Comparison of ENCODE assay signal across 19 cellular contexts in the genomic region with DNA sequence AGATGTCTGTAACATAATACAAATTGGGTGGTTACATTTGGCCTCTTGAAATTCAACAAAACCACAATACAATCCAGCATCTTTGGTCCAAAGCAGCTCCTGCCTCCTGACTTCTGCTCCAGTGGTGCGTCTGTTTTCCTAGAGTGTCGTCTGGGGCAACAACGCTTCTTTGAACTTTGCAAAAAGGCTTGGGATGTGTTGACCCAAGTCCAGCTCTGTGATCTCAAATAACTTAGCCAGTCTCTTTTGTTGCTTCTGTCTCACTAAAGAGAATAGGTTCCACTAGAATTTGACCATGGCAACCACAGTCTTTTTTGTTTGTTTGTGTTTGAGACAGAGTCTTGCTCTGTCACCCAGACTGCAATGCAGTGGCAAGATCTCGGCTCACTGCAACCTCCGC.
DNase-seq lines count a peak whose midpoint lies in the region; ATAC-seq, FAIRE-seq and TF ChIP-seq lines count a peak whose summit lies in the region.
"Had no signal": no experiment of that assay in that cellular context is flagged by ENCODE, and none has a peak within 500 bp of the region (broad histone marks: within the 10 kb centered on the region; RNA-seq: fewer than 3 reads in every experiment).

No MANE protein-coding gene starts in this region.

- TF ChIP-seq CTCF in H1 (IDR thresholded peaks at IDR 0.05; ENCODE audit: control extremely low read depth in 1 of 3, insufficient read depth in 1 of 3, low read depth in 1 of 3, low read length in 3 of 3) (no peak), neural progenitor cell (IDR thresholded peaks at IDR 0.05) (no peak)

- H3K4me2 ChIP-seq in H1 (ENCODE audit: insufficient read depth in 1 of 2, low read depth in 2 of 2, low read length in 2 of 2) = no peak overlapping the region
- no peak overlapping the region for H3K4me2 ChIP-seq in neural progenitor cell

- H2BK5ac ChIP-seq in H1 (ENCODE audit: low read depth, low read length) = no peak overlapping the region; the same call in 1 of the 2 replicates

- H3K9me3 ChIP-seq in H1 (ENCODE audit: insufficient read depth in 2 of 2, low read depth in 1 of 2, low read length in 1 of 2) (no peaks in the 10 kb centered on the region), neural progenitor cell (ENCODE audit: low read depth) (no peaks in the 10 kb centered on the region)
- H3K9me3 ChIP-seq: BE2C, HAP-1 had no signal

- no peak for TF ChIP-seq RAD21 in H1 (IDR thresholded peaks at IDR 0.05 in 1 of 2, conservative IDR thresholded peaks at IDR 0.05 in 1 of 2; ENCODE audit: low read depth in 2 of 2, low read length in 2 of 2)

- no peak for TF ChIP-seq EP300 in H1 (IDR thresholded peaks at IDR 0.05; ENCODE audit: borderline replicate concordance in 1 of 2, low read depth in 2 of 2, low read length in 2 of 2)

- TF ChIP-seq POLR2A in H1 (IDR thresholded peaks at IDR 0.05; ENCODE audit: control extremely low read depth in 1 of 2, low read depth in 2 of 2, low read length in 2 of 2) = no peak

- POLR2A ChIA-PET in H1 (lab: Charles Lee; ENCODE audit: partially characterized antibody) = no interaction called here

- H4K91ac ChIP-seq in H1 (replicated peaks; ENCODE audit: insufficient read length, low read length) = peak overlapping the region; percentile 4

- peaks cover 10% of the 10 kb centered on the region for H3F3A ChIP-seq in neural progenitor cell (ENCODE audit: low read depth)

- H2AFZ ChIP-seq in H1 (ENCODE audit: low read length) (no peak overlapping the region), neural progenitor cell (replicated peaks) (no peak overlapping the region)

- H3K56ac ChIP-seq in H1 (replicated peaks; ENCODE audit: insufficient read length, low read depth, low read length) = no peak overlapping the region

- no peak overlapping the region for H4K5ac ChIP-seq in H1 (ENCODE audit: insufficient read length, low read depth, low read length)

- H3K27ac ChIP-seq in H1 (ENCODE audit: low read depth, low read length) (0 out of 2 replicates have a peak overlapping the region, but pooled peaks have one; percentile 52), neural progenitor cell (no peak overlapping the region)
- H3K27ac ChIP-seq: C4-2B had no signal

- no peak for ATAC-seq in stimulated activated naive CD8-positive, alpha-beta T cell treated with anti-CD3 and anti-CD28 coated beads, Interleukin-15, amount 100 ng/mL, for 72 hours
- ATAC-seq: GM12878, K562 had no signal

- H3K14ac ChIP-seq in H1 (ENCODE audit: insufficient read length) = no peak overlapping the region

- 0 out of 2 replicates have a peak overlapping the region, but pooled peaks have one; percentile 42 for H2AK5ac ChIP-seq in H1 (ENCODE audit: low read depth, low read length)

- no peak overlapping the region for H3K18ac ChIP-seq in H1 (ENCODE audit: extremely low read depth, low read length)

- no peak overlapping the region; the same call in 1 of the 2 replicates for H2BK12ac ChIP-seq in H1 (ENCODE audit: low read depth, low read length)

- H3K36me3 Mint-ChIP-seq in neural progenitor cell = peaks cover 8% of the 10 kb centered on the region

- H4K20me1 ChIP-seq in H1 (replicated peaks in 1 of 2; ENCODE audit: control insufficient read depth in 1 of 2, insufficient read depth in 2 of 2, low read length in 2 of 2) = no peaks in the 10 kb centered on the region
- no peaks in the 10 kb centered on the region for H4K20me1 ChIP-seq in neural progenitor cell (ENCODE audit: low read depth)

- H3K4me3 Mint-ChIP-seq in neural progenitor cell = no peak overlapping the region
- no peak overlapping the region for H3K4me3 Mint-ChIP-seq in stimulated activated naive CD8-positive, alpha-beta T cell treated with anti-CD3 and anti-CD28 coated beads, Interleukin-15, amount 100 ng/mL, for 72 hours
- H3K4me3 Mint-ChIP-seq: CD4-positive, alpha-beta memory T cell had no signal

- no peak overlapping the region for H3K4me3 ChIP-seq in H1 (ENCODE audit: extremely low read depth in 1 of 4, insufficient read depth in 2 of 4, low read depth in 3 of 4, low read length in 4 of 4)
- no peak overlapping the region for H3K4me3 ChIP-seq in neural progenitor cell
- H3K4me3 ChIP-seq: GM12878, HAP-1, K562 had no signal

- H3K79me2 ChIP-seq in H1 (ENCODE audit: control insufficient read depth in 1 of 2, insufficient read depth in 2 of 2, low read length in 2 of 2) = no peaks in the 10 kb centered on the region
- H3K79me2 ChIP-seq in neural progenitor cell (ENCODE audit: low read depth) = no peaks in the 10 kb centered on the region

- H3K4me1 ChIP-seq in H1 (replicated peaks in 1 of 4; ENCODE audit: control insufficient read depth in 3 of 4, insufficient read depth in 4 of 4, low read length in 3 of 4) = peaks cover 0 to under 1% (median 0%) of the 10 kb centered on the region in 4 experiments; a peak in 2 of 7 replicates
- H3K4me1 ChIP-seq in neural progenitor cell = peaks cover under 1% of the 10 kb centered on the region
- H3K4me1 ChIP-seq: BE2C, HAP-1 had no signal

- DNase-seq in NCI-H2196 (lab: John Stamatoyannopoulos, UW; ENCODE audit: unreplicated experiment) (peak; percentile 16), NCI-H2196 treated with DMSO at 0.1 percent for 48 hours (lab: John Stamatoyannopoulos, UW; ENCODE audit: unreplicated experiment) (no peak), M059J (ENCODE audit: low read depth) (peak; percentile 11), H1 (ENCODE audit: low read depth in 1 of 2, low spot score in 2 of 2) (no peak), neural progenitor cell (ENCODE audit: low spot score) (no peak)
- no peak for DNase-seq in stimulated activated naive CD4-positive, alpha-beta T cell (lab: John Stamatoyannopoulos, UW)
- DNase-seq in stimulated activated naive CD8-positive, alpha-beta T cell treated with anti-CD3 and anti-CD28 coated beads, Interleukin-15, amount 100 ng/mL, for 72 hours = no peak
- DNase-seq: BE2C; CD4-positive, alpha-beta memory T cell; DMS153; GOT3 had no signal

- H3K9ac ChIP-seq in H1 (replicated peaks in 1 of 4; ENCODE audit: extremely low read depth in 1 of 4, low read depth in 3 of 4, low read length in 3 of 4) = no peak overlapping the region
- H3K9ac ChIP-seq in neural progenitor cell = no peak overlapping the region

- H3K27me3 ChIP-seq in H1 (replicated peaks in 1 of 4; ENCODE audit: control insufficient read depth in 3 of 4, extremely low read depth in 1 of 4, insufficient read depth in 3 of 4, low read length in 3 of 4) (no peaks in the 10 kb centered on the region), neural progenitor cell (no peaks in the 10 kb centered on the region)
- H3K27me3 ChIP-seq: BE2C had no signal

- no peaks in the 10 kb centered on the region for H3K79me1 ChIP-seq in H1 (ENCODE audit: low read depth, low read length)

- H3K36me3 ChIP-seq in H1 (ENCODE audit: control insufficient read depth in 2 of 4, insufficient read depth in 4 of 4, low read length in 3 of 4) (no peaks in the 10 kb centered on the region; a peak in 2 of 8 replicates), neural progenitor cell (no peaks in the 10 kb centered on the region)
- H3K36me3 ChIP-seq: BE2C, HAP-1 had no signal

- no peak overlapping the region for H4K8ac ChIP-seq in H1 (ENCODE audit: extremely low read depth, insufficient read depth, low read length)

- no peak overlapping the region for H2BK120ac ChIP-seq in H1 (replicated peaks; ENCODE audit: low read depth, low read length)

- no peak overlapping the region for H3K4ac ChIP-seq in H1 (replicated peaks; ENCODE audit: insufficient read length, low read depth, low read length)

- H2BK20ac ChIP-seq in H1 (ENCODE audit: low read length) = no peak overlapping the region

- H3K9me3 Mint-ChIP-seq in neural progenitor cell = peaks cover 3% of the 10 kb centered on the region
- H3K9me3 Mint-ChIP-seq in stimulated activated naive CD8-positive, alpha-beta T cell treated with anti-CD3 and anti-CD28 coated beads, Interleukin-15, amount 100 ng/mL, for 72 hours = peaks cover 9 to 16% of the 10 kb centered on the region in 2 donors

- no peaks in the 10 kb centered on the region; the same call in 1 of the 2 replicates for H3K23me2 ChIP-seq in H1 (ENCODE audit: low read depth, low read length)

- 97% methylated on average over 5 of the region's 5 CpGs; no CpG with 5 or more reads in 1 of the 2 experiments for WGBS in H1 (ENCODE audit: extremely low coverage in 1 of 2, insufficient coverage in 1 of 2, insufficient read length in 1 of 2, insufficient replicate concordance in 2 of 2, low coverage in 1 of 2, low lambda C conversion rate in 2 of 2, missing lambda C conversion rate in 1 of 2), 2 experiments

- H3K27me3 Mint-ChIP-seq in neural progenitor cell (ENCODE audit: insufficient read depth, low read depth) = peaks cover 7% of the 10 kb centered on the region
- no peaks in the 10 kb centered on the region for H3K27me3 Mint-ChIP-seq in stimulated activated naive CD8-positive, alpha-beta T cell treated with anti-CD3 and anti-CD28 coated beads, Interleukin-15, amount 100 ng/mL, for 72 hours
- H3K27me3 Mint-ChIP-seq: CD4-positive, alpha-beta memory T cell had no signal

- FAIRE-seq in H1 (lab: Jason Lieb, UNC) = no peak
- FAIRE-seq: A204.1, D721Med, GM12878, GM18507, HTR-8/SVneo, K562 had no signal

- peak overlapping the region; percentile 22 for H3K27ac Mint-ChIP-seq in neural progenitor cell
- no peak overlapping the region for H3K27ac Mint-ChIP-seq in stimulated activated naive CD8-positive, alpha-beta T cell treated with anti-CD3 and anti-CD28 coated beads, Interleukin-15, amount 100 ng/mL, for 72 hours
- H3K27ac Mint-ChIP-seq: CD4-positive, alpha-beta memory T cell had no signal

- CTCF ChIA-PET in H1 (lab: Charles Lee; ENCODE audit: partially characterized antibody) = no interaction called here

- H2BK15ac ChIP-seq in H1 (ENCODE audit: low read length) = no peak overlapping the region

- H3K4me1 Mint-ChIP-seq in neural progenitor cell = peaks cover 25% of the 10 kb centered on the region
- no peaks in the 10 kb centered on the region for H3K4me1 Mint-ChIP-seq in stimulated activated naive CD8-positive, alpha-beta T cell treated with anti-CD3 and anti-CD28 coated beads, Interleukin-15, amount 100 ng/mL, for 72 hours

- H3K23ac ChIP-seq in H1 (ENCODE audit: insufficient read length) = no peak overlapping the region

TF ChIP-seq in H1, 55 proteins besides CTCF, POLR2A, EP300 and RAD21 (continues in another document):
- TF ChIP-seq BRCA1 (IDR thresholded peaks at IDR 0.05; ENCODE audit: low read depth, low read length) = no peak
- TF ChIP-seq GTF2F1 (IDR thresholded peaks at IDR 0.05; ENCODE audit: borderline replicate concordance, low read depth, low read length) = no peak
- no peak for TF ChIP-seq SAP30 (IDR thresholded peaks at IDR 0.05; ENCODE audit: insufficient read depth, insufficient replicate concordance, low read length)
- no peak for TF ChIP-seq KDM1A (IDR thresholded peaks at IDR 0.05; ENCODE audit: borderline replicate concordance, low read length)
- TF ChIP-seq CREB1 (IDR thresholded peaks at IDR 0.05) = no peak
- no peak for TF ChIP-seq TEAD4 (IDR thresholded peaks at IDR 0.05; ENCODE audit: low read depth, low read length)
- TF ChIP-seq BCL11A (IDR thresholded peaks at IDR 0.05; ENCODE audit: low read depth in 2 of 2, low read length in 2 of 2) = no peak

Comparison
In these comparisons a context has a peak if more than half of its experiments do, and no peak if none do; other contexts are left out.
1. DNase-seq: peak in NCI-H2196 (single experiment) and M059J (single experiment); none in NCI-H2196 treated with DMSO at 0.1 percent for 48 hours (single experiment), H1 (0 of 2), neural progenitor cell (single experiment), stimulated activated naive CD4-positive, alpha-beta T cell (0 of 6) and stimulated activated naive CD8-positive, alpha-beta T cell treated with anti-CD3 and anti-CD28 coated beads, Interleukin-15, amount 100 ng/mL, for 72 hours (0 of 2).